35 cellular contexts compared by ENCODE assay signal in genomic region chr21:40013001-40013735, GRCh38.
"Had no signal": no experiment of that assay in that cellular context is flagged by ENCODE, and none has a peak within 500 bp of the region (broad histone marks: within the 10 kb centered on the region; RNA-seq: fewer than 3 reads in every experiment).

No MANE protein-coding gene starts in this region.

- H3K27me3 ChIP-seq: MG63 had no signal

- DNase-seq: Karpas-422, Kasumi-1, KG1, MG63, MV-4-11, NCI-H1048, NCI-H1092, NCI-H1092 treated with DMSO at 0.1 percent for 48 hours, NCI-H1105, NCI-H1105 treated with DMSO at 0.1 percent for 48 hours, NCI-H1417, NCI-H1417 treated with DMSO at 0.1 percent for 48 hours, NCI-H1436, NCI-H1436 treated with DMSO at 0.1 percent for 48 hours, NCI-H146, NCI-H1694, NCI-H1694 treated with DMSO at 0.1 percent for 48 hours, NCI-H187, NCI-H187 treated with DMSO at 0.1 percent for 48 hours, NCI-H1930, NCI-H2029, NCI-H2029 treated with DMSO at 0.1 percent for 48 hours, NCI-H2081, NCI-H2081 treated with DMSO at 0.1 percent for 48 hours, NCI-H2107, NCI-H2171, NCI-H2171 treated with DMSO at 0.1 percent for 48 hours, NCI-H2227 treated with DMSO at 0.1 percent for 48 hours, NCI-H226, NCI-H345, NCI-H446, NCI-H446 treated with DMSO at 0.1 percent for 48 hours, NCI-H510A, NCI-H510A treated with DMSO at 0.1 percent for 48 hours had no signal

- H3K4me2 ChIP-seq: KMS-11 had no signal

- H3K9me3 ChIP-seq: MG63 had no signal

- H3K36me3 ChIP-seq: MG63 had no signal

- H3K4me3 ChIP-seq: MG63 had no signal

- H3K9ac ChIP-seq: KMS-11 had no signal

- H3K27ac ChIP-seq: KMS-11 had no signal
